18 cellular contexts compared by ENCODE assay signal in the genomic region with DNA sequence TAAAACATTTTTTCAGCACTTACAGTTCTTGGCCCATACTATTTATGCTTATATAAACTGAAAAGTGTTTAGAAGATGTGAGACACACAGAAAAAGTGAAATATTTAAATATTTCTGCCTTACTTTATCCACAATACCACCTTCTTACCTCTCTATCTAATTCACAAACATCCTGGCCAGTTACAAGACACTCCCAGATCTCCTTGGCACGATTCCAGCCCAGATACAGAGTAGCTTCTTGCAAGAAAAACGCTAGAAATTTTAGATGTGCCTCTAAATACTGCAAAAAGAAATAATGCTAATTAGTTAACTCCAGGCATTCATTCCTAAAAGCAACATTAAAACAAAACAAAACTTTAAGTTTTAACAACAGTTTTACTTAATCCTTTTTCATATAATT.
DNase-seq lines count a peak whose midpoint lies in the region; ATAC-seq and TF ChIP-seq lines count a peak whose summit lies in the region.
"Had no signal": no experiment of that assay in that cellular context is flagged by ENCODE, and none has a peak within 500 bp of the region (broad histone marks: within the 10 kb centered on the region; RNA-seq: fewer than 3 reads in every experiment).

No MANE protein-coding gene starts in this region.

- ATAC-seq in body of pancreas: no peak
- no peak for ATAC-seq in GM19463 (IDR thresholded peaks at IDR 0.05; ENCODE audit: unreplicated experiment)
- ATAC-seq: activated T-cell treated with anti-CD3 and anti-CD28 coated beads, Interleukin-2, amount 50 U/mL, for 72 hours had no signal

- no peaks in the 10 kb centered on the region for H3K27me3 ChIP-seq in body of pancreas
- no peaks in the 10 kb centered on the region for H3K27me3 ChIP-seq in ovary
- H3K27me3 ChIP-seq: BLaER1 treated with 17β-estradiol and CSF1 and Interleukin-3, amounts not matched to agents 10 nM and 100 nM; suprapubic skin had no signal

- TF ChIP-seq EP300 in ovary (IDR thresholded peaks at IDR 0.05): no peak

- intact Hi-C loops in body of pancreas (cut with DNase I): no loop called here
- intact Hi-C loops in ovary (cut with DNase I): loop anchor here in 2 of 4 donors (10.0 kb wide), 2 partner anchors 68 to 1438 kb away; a partner anchor contains a TSS

- no peak for TF ChIP-seq CTCF in body of pancreas (IDR thresholded peaks at IDR 0.05)
- no peak for TF ChIP-seq CTCF in ovary (IDR thresholded peaks at IDR 0.05)

- H3K4me1 ChIP-seq in body of pancreas (no peaks in the 10 kb centered on the region), ovary (ENCODE audit: insufficient read depth) (no peaks in the 10 kb centered on the region)
- H3K4me1 ChIP-seq: suprapubic skin had no signal

- TF ChIP-seq POLR2A in body of pancreas (IDR thresholded peaks at IDR 0.05) (no peak), ovary (IDR thresholded peaks at IDR 0.05) (no peak)

- no peak overlapping the region for H3K27ac ChIP-seq in body of pancreas
- H3K27ac ChIP-seq in ovary: no peak overlapping the region
- H3K27ac ChIP-seq: BLaER1 treated with 17β-estradiol and CSF1 and Interleukin-3, amounts not matched to agents 10 nM and 100 nM; epithelial cell of prostate; suprapubic skin had no signal

- no peak overlapping the region for H3K4me3 ChIP-seq in body of pancreas
- H3K4me3 ChIP-seq in ovary: no peak overlapping the region
- H3K4me3 ChIP-seq: BLaER1 treated with 17β-estradiol and CSF1 and Interleukin-3, amounts not matched to agents 10 nM and 100 nM; suprapubic skin had no signal

- DNase-seq in CMK (ENCODE audit: low read depth): peak; percentile 27
- peak; percentile 51 for DNase-seq in NCI-H2029 treated with DMSO at 0.1 percent for 48 hours (lab: John Stamatoyannopoulos, UW)
- DNase-seq in body of pancreas: peak in 3 of 4 donors; percentile 10 to 26 (median 22)
- peak in 3 of 5 donors; percentile 36 to 47 (median 46) for DNase-seq in ovary
- no peak for DNase-seq in NK-92 (lab: John Stamatoyannopoulos, UW; ENCODE audit: unreplicated experiment)
- DNase-seq in NK-92 treated with Interleukin-12 subunit alpha and Interleukin-12 subunit beta, amount 100 ng/mL, for 24 hours (lab: John Stamatoyannopoulos, UW): no peak
- DNase-seq: activated CD4-positive, alpha-beta memory T cell treated with anti-CD3 and anti-CD28 coated beads, Interleukin-2, amount 10 ng/mL, durations not matched to agents 7 days and 5 days; activated T-cell treated with anti-CD3 and anti-CD28 coated beads, Interleukin-2, amount 50 U/mL, for 72 hours; glutamatergic neuron; GOT3; immature natural killer cell; mammary epithelial cell; NCI-H2081; stimulated activated CD4-positive, alpha-beta T cell treated with anti-CD3 and anti-CD28 coated beads, Interleukin-2, amount 100 ng/mL, for 24 hours had no signal

- H3K36me3 ChIP-seq in body of pancreas (replicated peaks in 1 of 2; ENCODE audit: insufficient read depth in 1 of 2, low read depth in 2 of 2) (peaks cover 0 to 32% of the 10 kb centered on the region in 2 donors), ovary (no peaks in the 10 kb centered on the region)

- H3K9me3 ChIP-seq in body of pancreas (no peaks in the 10 kb centered on the region), ovary (no peaks in the 10 kb centered on the region)
- H3K9me3 ChIP-seq: suprapubic skin had no signal

- WGBS in body of pancreas, 2 donors: 37 to 49% methylated on average over 2 of the region's 2 CpGs
- 14 to 16% (median 15%) methylated on average over 2 of the region's 2 CpGs for WGBS in ovary, 3 donors

Comparison
In these comparisons a context has a peak if more than half of its experiments do, and no peak if none do; other contexts are left out.
1. DNase-seq: peak in CMK (single experiment), NCI-H2029 treated with DMSO at 0.1 percent for 48 hours (single experiment), body of pancreas (3 of 4) and ovary (3 of 5); none in NK-92 (single experiment) and NK-92 treated with Interleukin-12 subunit alpha and Interleukin-12 subunit beta, amount 100 ng/mL, for 24 hours (single experiment).